In the genomic region with DNA sequence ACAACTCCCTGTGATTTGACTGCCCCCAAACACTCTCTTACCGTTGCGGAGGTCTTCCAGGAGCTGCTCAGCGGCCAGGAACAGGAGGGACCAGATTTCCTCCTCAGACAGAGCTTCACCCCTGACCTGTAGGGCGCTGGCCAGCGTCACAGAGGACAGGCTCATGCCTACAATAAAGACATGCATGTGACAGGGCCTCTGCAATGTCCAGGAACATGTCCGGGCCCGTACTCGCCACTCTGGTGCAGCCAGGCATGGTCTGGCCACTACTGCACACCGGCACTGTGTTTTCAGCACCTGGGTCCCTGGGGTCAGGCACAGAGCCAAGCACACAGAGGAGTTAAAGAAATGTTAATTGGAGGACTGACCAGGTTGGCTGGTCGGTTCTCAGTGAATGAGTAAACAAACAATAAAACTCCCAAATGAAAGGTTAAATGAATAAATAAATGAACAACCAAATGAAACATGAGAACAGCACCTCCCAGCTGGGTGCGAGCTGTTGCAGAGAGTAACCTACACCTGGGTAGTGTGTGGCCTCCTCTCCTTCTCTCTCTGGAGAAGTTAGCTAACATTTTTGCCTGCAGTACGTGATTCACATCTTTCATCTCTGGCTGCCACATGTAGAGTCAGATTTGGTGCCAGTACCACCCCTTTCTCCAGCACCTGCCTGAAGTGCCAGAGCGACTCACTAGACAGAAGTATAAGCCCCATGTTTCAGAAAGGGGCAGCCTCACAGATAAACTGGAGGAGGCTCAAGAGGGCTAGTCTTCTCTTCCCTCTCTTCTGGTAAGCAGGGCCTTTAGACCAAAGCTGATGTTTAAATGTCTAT, we compare ENCODE assay signal across 12 cellular contexts. TPM values are rescaled to one million over a fixed set of nuclear protein-coding genes. Genes with fewer than 3 reads are reported as not detected.
DNase-seq lines count a peak whose midpoint lies in the region; ATAC-seq and TF ChIP-seq lines count a peak whose summit lies in the region.
"Had no signal": no experiment of that assay in that cellular context is flagged by ENCODE, and none has a peak within 500 bp of the region (broad histone marks: within the 10 kb centered on the region; RNA-seq: fewer than 3 reads in every experiment).

No MANE protein-coding gene starts in this region.

- H2AFZ ChIP-seq in PC-3 (ENCODE audit: low read length) (no peak overlapping the region), hepatocyte (no peak overlapping the region)

- H3K27me3 ChIP-seq in AG04450 (ENCODE audit: control insufficient read depth, insufficient read depth, low read length) (peaks cover 10% of the 10 kb centered on the region), PC-3 (ENCODE audit: low read length) (no peaks in the 10 kb centered on the region), hepatocyte (no peaks in the 10 kb centered on the region)
- H3K27me3 ChIP-seq: gastroesophageal sphincter had no signal

- CTCF ChIA-PET in AG04450 (lab: Charles Lee): no interaction called here
- CTCF ChIA-PET in PC-3 (lab: Charles Lee): no interaction called here

- POLR2A ChIA-PET in AG04450 (lab: Yijun Ruan, JAX): no interaction called here
- POLR2A ChIA-PET in PC-3 (lab: Charles Lee; ENCODE audit: unreplicated experiment): no interaction called here

- no peaks in the 10 kb centered on the region for H3K9me2 ChIP-seq in PC-3 (replicated peaks; ENCODE audit: low read length)
- no peaks in the 10 kb centered on the region for H3K9me2 ChIP-seq in hepatocyte (replicated peaks; ENCODE audit: insufficient read depth)

- ATAC-seq in PC-3 (peak; percentile 44), HG02623 (IDR thresholded peaks at IDR 0.05; ENCODE audit: unreplicated experiment) (no peak), GM21717 (IDR thresholded peaks at IDR 0.05; ENCODE audit: unreplicated experiment) (no peak)
- ATAC-seq: gastroesophageal sphincter; stimulated activated naive CD8-positive, alpha-beta T cell treated with anti-CD3 and anti-CD28 coated beads, Interleukin-15, amount 100 ng/mL, for 72 hours had no signal

- no peaks in the 10 kb centered on the region for H3K79me2 ChIP-seq in PC-3 (ENCODE audit: low read length)
- no peaks in the 10 kb centered on the region for H3K79me2 ChIP-seq in hepatocyte

- WGBS in hepatocyte (ENCODE audit: low lambda C conversion rate, missing lambda C conversion rate): 32% methylated on average over 13 of the region's 13 CpGs

- no peak overlapping the region for H3K4me3 ChIP-seq in AG04450 (ENCODE audit: low read depth, low read length)
- no peak overlapping the region for H3K4me3 ChIP-seq in PC-3 (ENCODE audit: low read length)
- H3K4me3 ChIP-seq in hepatocyte: no peak overlapping the region
- H3K4me3 ChIP-seq: gastroesophageal sphincter, SK-N-MC had no signal

- DNase-seq in AG04450 (ENCODE audit: low read depth, low spot score): no peak
- peak; percentile 39 for DNase-seq in HPDE6-E6E7 (ENCODE audit: extremely low spot score)
- peak; percentile 43 for DNase-seq in PC-3
- DNase-seq in hepatocyte (ENCODE audit: low spot score): no peak
- no peak for DNase-seq in SW 1271 (lab: John Stamatoyannopoulos, UW)
- DNase-seq in AG08395 (ENCODE audit: low spot score): no peak
- DNase-seq: stimulated activated naive CD8-positive, alpha-beta T cell treated with anti-CD3 and anti-CD28 coated beads, Interleukin-15, amount 100 ng/mL, for 72 hours had no signal

- H3K4me2 ChIP-seq in PC-3 (ENCODE audit: low read length) (no peak overlapping the region), hepatocyte (peak overlapping the region; percentile 33)

- H3K4me1 ChIP-seq in PC-3 (ENCODE audit: insufficient read depth, low read length): peaks cover 28% of the 10 kb centered on the region
- H3K4me1 ChIP-seq in hepatocyte (ENCODE audit: insufficient read depth): peaks cover 16% of the 10 kb centered on the region
- H3K4me1 ChIP-seq: gastroesophageal sphincter had no signal

- no peaks in the 10 kb centered on the region for H3F3A ChIP-seq in PC-3 (ENCODE audit: low read length, unreplicated experiment)

- intact Hi-C loops in PC-3 (cut with micrococcal nuclease): loop anchor here (2.0 kb wide), 1 partner anchor 23 kb away; a partner anchor contains a TSS

- BruUV-seq in PC-3 (replicated peaks; lab: Mats Ljungman, UMichigan): no TSS peak

- TF ChIP-seq CTCF in AG04450 (IDR thresholded peaks at IDR 0.05; ENCODE audit: low read depth, low read length) (no peak), PC-3 (conservative IDR thresholded peaks at IDR 0.05; ENCODE audit: low read depth, low read length) (no peak), hepatocyte (IDR thresholded peaks at IDR 0.05; ENCODE audit: poor library complexity) (no peak)

- H3K9me3 ChIP-seq in AG04450 (ENCODE audit: control insufficient read depth, insufficient read depth, low read length) (no peaks in the 10 kb centered on the region; the same call in 1 of the 2 replicates), PC-3 (ENCODE audit: low read length) (no peaks in the 10 kb centered on the region), hepatocyte (ENCODE audit: low read depth) (no peaks in the 10 kb centered on the region)
- H3K9me3 ChIP-seq: gastroesophageal sphincter had no signal

- H3K9ac ChIP-seq in PC-3 (ENCODE audit: low read length): no peak overlapping the region

- no peaks in the 10 kb centered on the region for H4K20me1 ChIP-seq in PC-3 (ENCODE audit: low read length)
- no peaks in the 10 kb centered on the region for H4K20me1 ChIP-seq in hepatocyte (ENCODE audit: insufficient read depth, poor library complexity, severe bottlenecking)

- H3K27ac ChIP-seq in AG04450 (ENCODE audit: low read depth, low read length) (peak overlapping the region; percentile 31), PC-3 (ENCODE audit: low read length) (no peak overlapping the region), hepatocyte (peak overlapping the region; percentile 45)
- H3K27ac ChIP-seq: gastroesophageal sphincter, SK-N-MC had no signal

- no peaks in the 10 kb centered on the region for H3K36me3 ChIP-seq in PC-3 (ENCODE audit: low read depth, low read length)
- H3K36me3 ChIP-seq in hepatocyte (replicated peaks; ENCODE audit: insufficient read depth, low read depth): no peaks in the 10 kb centered on the region
- H3K36me3 ChIP-seq: gastroesophageal sphincter had no signal

RNA-seq across cellular contexts. Expression of a gene that starts 22.8 kb away (rescaled TPM):
- polyA plus RNA-seq in AG04450 (2011; rRNA removed) (not detected in 2 replicates), hepatocyte (0.30 and 0.55 TPM in 2 replicates)
- not detected in 2 replicates for polyA minus RNA-seq in AG04450 (2011; rRNA and poly(A)+ RNA removed)
- total RNA-seq in PC-3 (2014; rRNA removed) (0.11 and 0.35 TPM in 2 replicates), hepatocyte (0.10 and 0.52 TPM in 2 replicates)
- polyA plus RNA-seq: BJ had no signal

RNA-seq across cellular contexts. Expression of a gene that starts 54.7 kb away (rescaled TPM):
- polyA plus RNA-seq in AG04450 (2011; rRNA removed) (58.7 and 75.6 TPM in 2 replicates), hepatocyte (18.2 and 20.9 TPM in 2 replicates)
- 28.2 and 46.3 TPM in 2 replicates for polyA minus RNA-seq in AG04450 (2011; rRNA and poly(A)+ RNA removed)
- total RNA-seq in PC-3 (2014; rRNA removed) (21.5 and 26.6 TPM in 2 replicates), hepatocyte (73.2 and 81.3 TPM in 2 replicates)

Comparison
In these comparisons a context has a peak if more than half of its experiments do, and no peak if none do; other contexts are left out.
1. DNase-seq: peak in HPDE6-E6E7 (single experiment) and PC-3 (single experiment); none in AG04450 (single experiment), hepatocyte (single experiment), SW 1271 (0 of 2) and AG08395 (single experiment).